Comparison of ENCODE assay signal across 8 cellular contexts in genomic region chr6:79777713-79778579, GRCh38.
DNase-seq lines count a peak whose midpoint lies in the region; ATAC-seq, FAIRE-seq and TF ChIP-seq lines count a peak whose summit lies in the region.

No MANE protein-coding gene starts in this region.

- no TSS peak for BruUV-seq in endothelial cell of umbilical vein (replicated peaks; lab: Mats Ljungman, UMichigan)

- H3K4me3 ChIP-seq in endothelial cell of umbilical vein (replicated peaks in 1 of 3; ENCODE audit: insufficient read depth in 1 of 3, low read depth in 1 of 3, low read length in 3 of 3) (peak overlapping the region; percentile 32 to 67 (median 46)), mononuclear cell (ENCODE audit: low read length) (peak overlapping the region; percentile 17)

- intact Hi-C loops in endothelial cell of umbilical vein (cut with micrococcal nuclease), result loop anchor here (1.0 kb wide), 4 partner anchors 22 to 316 kb away; no protein-coding TSS in a partner anchor

- ATAC-seq in GM19035 (IDR thresholded peaks at IDR 0.05; ENCODE audit: unreplicated experiment) (peak; percentile 89), HG03196 (IDR thresholded peaks at IDR 0.05; ENCODE audit: unreplicated experiment) (peak; percentile 93)

- peak overlapping the region; percentile 41 for H3K9ac ChIP-seq in endothelial cell of umbilical vein (replicated peaks; ENCODE audit: extremely low read depth, insufficient read depth, low read length)

- POLR2A ChIA-PET in endothelial cell of umbilical vein (lab: Charles Lee), result no interaction called here

- peak; percentile 98 to 99 for TF ChIP-seq CTCF in endothelial cell of umbilical vein (IDR thresholded peaks at IDR 0.05; ENCODE audit: extremely low read depth in 1 of 2, insufficient read depth in 1 of 2, low read depth in 1 of 2, low read length in 2 of 2)

- no peaks in the 10 kb centered on the region for H3K27me3 ChIP-seq in endothelial cell of umbilical vein (ENCODE audit: control insufficient read depth in 2 of 2, insufficient read depth in 2 of 2, low read length in 2 of 2)
- no peaks in the 10 kb centered on the region for H3K27me3 ChIP-seq in mononuclear cell (ENCODE audit: insufficient read depth, low read length)

- dilution Hi-C loops in endothelial cell of umbilical vein (cut with MboI; ENCODE audit: extremely low pct_ligation_motif_present, low sequenced_read_pairs), result no loop called here

- H3K27ac ChIP-seq in endothelial cell of umbilical vein (ENCODE audit: insufficient read depth, low read depth, low read length), result no peak overlapping the region

- DNase-seq in Ammon's horn (ENCODE audit: low spot score) (peak; percentile 75), NOMO-1 (lab: John Stamatoyannopoulos, UW; ENCODE audit: unreplicated experiment in 2 of 2) (peak; percentile 41 to 73), endothelial cell of umbilical vein (ENCODE audit: low read depth, low spot score) (peak; percentile 72)
- DNase-seq in activated CD8-positive, alpha-beta memory T cell treated with anti-CD3 and anti-CD28 coated beads, Interleukin-2, amount 50 U/mL, for 24 hours (ENCODE audit: extremely low read depth), result peak; percentile 61
- DNase-seq in stimulated activated CD8-positive, alpha-beta memory T cell treated with anti-CD3 and anti-CD28 coated beads, Interleukin-15, amount 100 ng/mL, for 48 hours (ENCODE audit: low read depth in 2 of 2), result peak; percentile 78

- no peaks in the 10 kb centered on the region for H4K20me1 ChIP-seq in endothelial cell of umbilical vein (replicated peaks; ENCODE audit: control insufficient read depth, extremely low read depth, insufficient read depth, low read length)

- no peak for TF ChIP-seq POLR2A in endothelial cell of umbilical vein (IDR thresholded peaks at IDR 0.05; ENCODE audit: low read depth, low read length)

- no peaks in the 10 kb centered on the region for H3K9me1 ChIP-seq in endothelial cell of umbilical vein (replicated peaks; ENCODE audit: control insufficient read depth, extremely low read depth, insufficient read depth, low read length)

- H3K9me3 ChIP-seq in endothelial cell of umbilical vein (replicated peaks; ENCODE audit: control insufficient read depth, insufficient read depth, low read length) (no peaks in the 10 kb centered on the region), mononuclear cell (ENCODE audit: low read depth, low read length) (no peaks in the 10 kb centered on the region)

- no peaks in the 10 kb centered on the region for H3K4me1 ChIP-seq in endothelial cell of umbilical vein (ENCODE audit: control insufficient read depth, extremely low read depth, insufficient read depth, low read length)
- peaks cover 11% of the 10 kb centered on the region for H3K4me1 ChIP-seq in mononuclear cell (ENCODE audit: insufficient read depth, low read length)

- no peaks in the 10 kb centered on the region for H3K79me2 ChIP-seq in endothelial cell of umbilical vein (ENCODE audit: control insufficient read depth, insufficient read depth, low read length)

- CTCF ChIA-PET in endothelial cell of umbilical vein (lab: Charles Lee), result interaction anchor here (0.6 to 2.9 kb wide), 19 partner anchors 8 to 317 kb away, joined by 3 to 59 read pairs (median 4); no protein-coding TSS in a partner anchor

- H3K36me3 ChIP-seq in endothelial cell of umbilical vein (ENCODE audit: control insufficient read depth in 2 of 2, extremely low read depth in 1 of 2, insufficient read depth in 2 of 2, low read length in 2 of 2), result no peaks in the 10 kb centered on the region

- peak overlapping the region; percentile 96 for H3K4me2 ChIP-seq in endothelial cell of umbilical vein (ENCODE audit: insufficient read depth, low read length)

- peak; percentile 82 for FAIRE-seq in endothelial cell of umbilical vein (lab: Jason Lieb, UNC)

- H2AFZ ChIP-seq in endothelial cell of umbilical vein (ENCODE audit: low read depth, low read length), result peak overlapping the region; percentile 83

TF ChIP-seq in endothelial cell of umbilical vein, 7 proteins besides CTCF, POLR2A, EP300 and RAD21:
- TF ChIP-seq MAX (IDR thresholded peaks at IDR 0.05; ENCODE audit: insufficient read depth, insufficient read length), result no peak
